In genomic region chr2:215269397-215270117, GRCh38 we compare ENCODE assay signal across 1 cellular context.
A peak's percentile ranks its signal among the peaks of the same experiment; 100 is the strongest.
TF ChIP-seq lines count a peak whose summit lies in the region.

No MANE protein-coding gene starts in this region.

TF ChIP-seq in K562, 482 proteins besides CTCF, POLR2A, EP300 and RAD21 (continued from another document and continues in another):
- TF ChIP-seq, protein P1, sequence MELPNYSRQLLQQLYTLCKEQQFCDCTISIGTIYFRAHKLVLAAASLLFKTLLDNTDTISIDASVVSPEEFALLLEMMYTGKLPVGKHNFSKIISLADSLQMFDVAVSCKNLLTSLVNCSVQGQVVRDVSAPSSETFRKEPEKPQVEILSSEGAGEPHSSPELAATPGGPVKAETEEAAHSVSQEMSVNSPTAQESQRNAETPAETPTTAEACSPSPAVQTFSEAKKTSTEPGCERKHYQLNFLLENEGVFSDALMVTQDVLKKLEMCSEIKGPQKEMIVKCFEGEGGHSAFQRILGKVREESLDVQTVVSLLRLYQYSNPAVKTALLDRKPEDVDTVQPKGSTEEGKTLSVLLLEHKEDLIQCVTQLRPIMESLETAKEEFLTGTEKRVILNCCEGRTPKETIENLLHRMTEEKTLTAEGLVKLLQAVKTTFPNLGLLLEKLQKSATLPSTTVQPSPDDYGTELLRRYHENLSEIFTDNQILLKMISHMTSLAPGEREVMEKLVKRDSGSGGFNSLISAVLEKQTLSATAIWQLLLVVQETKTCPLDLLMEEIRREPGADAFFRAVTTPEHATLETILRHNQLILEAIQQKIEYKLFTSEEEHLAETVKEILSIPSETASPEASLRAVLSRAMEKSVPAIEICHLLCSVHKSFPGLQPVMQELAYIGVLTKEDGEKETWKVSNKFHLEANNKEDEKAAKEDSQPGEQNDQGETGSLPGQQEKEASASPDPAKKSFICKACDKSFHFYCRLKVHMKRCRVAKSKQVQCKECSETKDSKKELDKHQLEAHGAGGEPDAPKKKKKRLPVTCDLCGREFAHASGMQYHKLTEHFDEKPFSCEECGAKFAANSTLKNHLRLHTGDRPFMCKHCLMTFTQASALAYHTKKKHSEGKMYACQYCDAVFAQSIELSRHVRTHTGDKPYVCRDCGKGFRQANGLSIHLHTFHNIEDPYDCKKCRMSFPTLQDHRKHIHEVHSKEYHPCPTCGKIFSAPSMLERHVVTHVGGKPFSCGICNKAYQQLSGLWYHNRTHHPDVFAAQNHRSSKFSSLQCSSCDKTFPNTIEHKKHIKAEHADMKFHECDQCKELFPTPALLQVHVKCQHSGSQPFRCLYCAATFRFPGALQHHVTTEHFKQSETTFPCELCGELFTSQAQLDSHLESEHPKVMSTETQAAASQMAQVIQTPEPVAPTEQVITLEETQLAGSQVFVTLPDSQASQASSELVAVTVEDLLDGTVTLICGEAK (IDR thresholded peaks at IDR 0.05) = 0 out of 2 replicates have a peak, but pooled peaks have one; percentile 37
- TF ChIP-seq, protein P1 (CRISPR knock-in tag; IDR thresholded peaks at IDR 0.05) = no peak
- TF ChIP-seq KLF13 (tag; IDR thresholded peaks at IDR 0.05; ENCODE audit: borderline replicate concordance, low read depth) (no peak), BRD4 (IDR thresholded peaks at IDR 0.05) (no peak), ZNF764 (CRISPR knock-in tag; IDR thresholded peaks at IDR 0.05; ENCODE audit: low read depth) (no peak), STAT5B (CRISPR knock-in tag; IDR thresholded peaks at IDR 0.05) (no peak), HDAC8 (tag; IDR thresholded peaks at IDR 0.05) (no peak), POLR2B (IDR thresholded peaks at IDR 0.05; ENCODE audit: low read depth, partially characterized antibody) (no peak), LCOR (CRISPR knock-in tag; IDR thresholded peaks at IDR 0.05) (no peak), ZNF644 (tag; IDR thresholded peaks at IDR 0.05; ENCODE audit: low read depth) (no peak), ETS2 (tag; IDR thresholded peaks at IDR 0.05; ENCODE audit: borderline replicate concordance, poor library complexity, severe bottlenecking) (no peak), RBM25 (IDR thresholded peaks at IDR 0.05; ENCODE audit: low read depth, low read length, severe bottlenecking) (no peak), ASH1L (IDR thresholded peaks at IDR 0.05; ENCODE audit: borderline replicate concordance, low read depth, partially characterized antibody) (no peak), TSC22D4 (tag; IDR thresholded peaks at IDR 0.05) (no peak), ZSCAN29 (IDR thresholded peaks at IDR 0.05) (no peak), ZNF740 (CRISPR knock-in tag; IDR thresholded peaks at IDR 0.05) (no peak), ZNF740 (tag; IDR thresholded peaks at IDR 0.05) (no peak), ZNF584 (CRISPR knock-in tag; IDR thresholded peaks at IDR 0.05; ENCODE audit: low read depth) (no peak), ZBED1 (IDR thresholded peaks at IDR 0.05) (no peak), HNRNPK (IDR thresholded peaks at IDR 0.05; ENCODE audit: low read depth, low read length, poor library complexity, severe bottlenecking) (no peak), SMARCB1 (IDR thresholded peaks at IDR 0.05; ENCODE audit: insufficient read length, low read depth) (no peak), ELF4 (CRISPR knock-in tag; IDR thresholded peaks at IDR 0.05) (no peak), EZH2 (IDR thresholded peaks at IDR 0.05; ENCODE audit: borderline replicate concordance, low read depth, low read length) (no peak), PYGO2 (tag; IDR thresholded peaks at IDR 0.05) (no peak), E2F1 (CRISPR knock-in tag; IDR thresholded peaks at IDR 0.05) (no peak), GTF2E2 (tag; IDR thresholded peaks at IDR 0.05) (no peak), ZNF609 (CRISPR knock-in tag; IDR thresholded peaks at IDR 0.05; ENCODE audit: borderline replicate concordance) (no peak), CHCHD3 (CRISPR knock-in tag; IDR thresholded peaks at IDR 0.05) (no peak), GMEB1 (CRISPR knock-in tag; IDR thresholded peaks at IDR 0.05) (no peak), ILF3 (IDR thresholded peaks at IDR 0.05; ENCODE audit: borderline replicate concordance) (no peak), SMAD1 (IDR thresholded peaks at IDR 0.05; ENCODE audit: low read depth, low read length, partially characterized antibody) (no peak), USF2 (CRISPR knock-in tag; IDR thresholded peaks at IDR 0.05) (no peak)
- TF ChIP-seq, protein P2, sequence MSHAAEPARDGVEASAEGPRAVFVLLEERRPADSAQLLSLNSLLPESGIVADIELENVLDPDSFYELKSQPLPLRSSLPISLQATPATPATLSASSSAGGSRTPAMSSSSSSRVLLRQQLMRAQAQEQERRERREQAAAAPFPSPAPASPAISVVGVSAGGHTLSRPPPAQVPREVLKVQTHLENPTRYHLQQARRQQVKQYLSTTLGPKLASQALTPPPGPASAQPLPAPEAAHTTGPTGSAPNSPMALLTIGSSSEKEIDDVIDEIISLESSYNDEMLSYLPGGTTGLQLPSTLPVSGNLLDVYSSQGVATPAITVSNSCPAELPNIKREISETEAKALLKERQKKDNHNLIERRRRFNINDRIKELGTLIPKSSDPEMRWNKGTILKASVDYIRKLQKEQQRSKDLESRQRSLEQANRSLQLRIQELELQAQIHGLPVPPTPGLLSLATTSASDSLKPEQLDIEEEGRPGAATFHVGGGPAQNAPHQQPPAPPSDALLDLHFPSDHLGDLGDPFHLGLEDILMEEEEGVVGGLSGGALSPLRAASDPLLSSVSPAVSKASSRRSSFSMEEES (CRISPR knock-in tag; IDR thresholded peaks at IDR 0.05) = no peak
- TF ChIP-seq, protein P3, sequence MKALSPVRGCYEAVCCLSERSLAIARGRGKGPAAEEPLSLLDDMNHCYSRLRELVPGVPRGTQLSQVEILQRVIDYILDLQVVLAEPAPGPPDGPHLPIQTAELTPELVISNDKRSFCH (CRISPR knock-in tag; IDR thresholded peaks at IDR 0.05) = no peak
- TF ChIP-seq, protein P3 (tag; IDR thresholded peaks at IDR 0.05) = no peak
- TF ChIP-seq, protein P4, sequence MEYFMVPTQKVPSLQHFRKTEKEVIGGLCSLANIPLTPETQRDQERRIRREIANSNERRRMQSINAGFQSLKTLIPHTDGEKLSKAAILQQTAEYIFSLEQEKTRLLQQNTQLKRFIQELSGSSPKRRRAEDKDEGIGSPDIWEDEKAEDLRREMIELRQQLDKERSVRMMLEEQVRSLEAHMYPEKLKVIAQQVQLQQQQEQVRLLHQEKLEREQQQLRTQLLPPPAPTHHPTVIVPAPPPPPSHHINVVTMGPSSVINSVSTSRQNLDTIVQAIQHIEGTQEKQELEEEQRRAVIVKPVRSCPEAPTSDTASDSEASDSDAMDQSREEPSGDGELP (CRISPR knock-in tag; IDR thresholded peaks at IDR 0.05; ENCODE audit: borderline replicate concordance) = no peak
- TF ChIP-seq, protein P5, sequence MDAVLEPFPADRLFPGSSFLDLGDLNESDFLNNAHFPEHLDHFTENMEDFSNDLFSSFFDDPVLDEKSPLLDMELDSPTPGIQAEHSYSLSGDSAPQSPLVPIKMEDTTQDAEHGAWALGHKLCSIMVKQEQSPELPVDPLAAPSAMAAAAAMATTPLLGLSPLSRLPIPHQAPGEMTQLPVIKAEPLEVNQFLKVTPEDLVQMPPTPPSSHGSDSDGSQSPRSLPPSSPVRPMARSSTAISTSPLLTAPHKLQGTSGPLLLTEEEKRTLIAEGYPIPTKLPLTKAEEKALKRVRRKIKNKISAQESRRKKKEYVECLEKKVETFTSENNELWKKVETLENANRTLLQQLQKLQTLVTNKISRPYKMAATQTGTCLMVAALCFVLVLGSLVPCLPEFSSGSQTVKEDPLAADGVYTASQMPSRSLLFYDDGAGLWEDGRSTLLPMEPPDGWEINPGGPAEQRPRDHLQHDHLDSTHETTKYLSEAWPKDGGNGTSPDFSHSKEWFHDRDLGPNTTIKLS (IDR thresholded peaks at IDR 0.05; ENCODE audit: borderline replicate concordance, low read depth) = no peak
